ENCODE assay signal across 1 cellular context in the genomic region with DNA sequence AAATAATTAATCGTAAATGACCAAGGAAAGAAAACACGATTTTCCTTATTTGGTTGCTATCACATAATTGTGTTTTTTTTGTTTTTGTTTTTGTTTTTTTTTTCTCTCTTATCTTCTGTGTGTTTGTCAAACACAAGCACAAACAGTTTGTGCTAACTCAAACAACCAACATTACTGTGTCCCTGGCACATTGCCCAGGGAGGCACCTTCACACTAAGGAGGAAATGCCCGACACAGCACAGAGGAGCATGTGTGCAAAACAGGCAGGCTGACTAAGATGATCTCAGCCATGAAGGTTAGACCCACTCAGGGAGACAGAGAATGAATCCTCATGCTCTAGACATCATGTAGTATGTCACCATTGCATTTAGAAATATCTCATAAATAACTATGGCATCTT.
A peak's percentile ranks its signal among the peaks of the same experiment; 100 is the strongest.
TF ChIP-seq lines count a peak whose summit lies in the region.

No MANE protein-coding gene starts in this region.

TF ChIP-seq in HepG2, 621 proteins besides CTCF, POLR2A, EP300 and RAD21 (continued from another document and continues in another):
- TF ChIP-seq, protein P1, sequence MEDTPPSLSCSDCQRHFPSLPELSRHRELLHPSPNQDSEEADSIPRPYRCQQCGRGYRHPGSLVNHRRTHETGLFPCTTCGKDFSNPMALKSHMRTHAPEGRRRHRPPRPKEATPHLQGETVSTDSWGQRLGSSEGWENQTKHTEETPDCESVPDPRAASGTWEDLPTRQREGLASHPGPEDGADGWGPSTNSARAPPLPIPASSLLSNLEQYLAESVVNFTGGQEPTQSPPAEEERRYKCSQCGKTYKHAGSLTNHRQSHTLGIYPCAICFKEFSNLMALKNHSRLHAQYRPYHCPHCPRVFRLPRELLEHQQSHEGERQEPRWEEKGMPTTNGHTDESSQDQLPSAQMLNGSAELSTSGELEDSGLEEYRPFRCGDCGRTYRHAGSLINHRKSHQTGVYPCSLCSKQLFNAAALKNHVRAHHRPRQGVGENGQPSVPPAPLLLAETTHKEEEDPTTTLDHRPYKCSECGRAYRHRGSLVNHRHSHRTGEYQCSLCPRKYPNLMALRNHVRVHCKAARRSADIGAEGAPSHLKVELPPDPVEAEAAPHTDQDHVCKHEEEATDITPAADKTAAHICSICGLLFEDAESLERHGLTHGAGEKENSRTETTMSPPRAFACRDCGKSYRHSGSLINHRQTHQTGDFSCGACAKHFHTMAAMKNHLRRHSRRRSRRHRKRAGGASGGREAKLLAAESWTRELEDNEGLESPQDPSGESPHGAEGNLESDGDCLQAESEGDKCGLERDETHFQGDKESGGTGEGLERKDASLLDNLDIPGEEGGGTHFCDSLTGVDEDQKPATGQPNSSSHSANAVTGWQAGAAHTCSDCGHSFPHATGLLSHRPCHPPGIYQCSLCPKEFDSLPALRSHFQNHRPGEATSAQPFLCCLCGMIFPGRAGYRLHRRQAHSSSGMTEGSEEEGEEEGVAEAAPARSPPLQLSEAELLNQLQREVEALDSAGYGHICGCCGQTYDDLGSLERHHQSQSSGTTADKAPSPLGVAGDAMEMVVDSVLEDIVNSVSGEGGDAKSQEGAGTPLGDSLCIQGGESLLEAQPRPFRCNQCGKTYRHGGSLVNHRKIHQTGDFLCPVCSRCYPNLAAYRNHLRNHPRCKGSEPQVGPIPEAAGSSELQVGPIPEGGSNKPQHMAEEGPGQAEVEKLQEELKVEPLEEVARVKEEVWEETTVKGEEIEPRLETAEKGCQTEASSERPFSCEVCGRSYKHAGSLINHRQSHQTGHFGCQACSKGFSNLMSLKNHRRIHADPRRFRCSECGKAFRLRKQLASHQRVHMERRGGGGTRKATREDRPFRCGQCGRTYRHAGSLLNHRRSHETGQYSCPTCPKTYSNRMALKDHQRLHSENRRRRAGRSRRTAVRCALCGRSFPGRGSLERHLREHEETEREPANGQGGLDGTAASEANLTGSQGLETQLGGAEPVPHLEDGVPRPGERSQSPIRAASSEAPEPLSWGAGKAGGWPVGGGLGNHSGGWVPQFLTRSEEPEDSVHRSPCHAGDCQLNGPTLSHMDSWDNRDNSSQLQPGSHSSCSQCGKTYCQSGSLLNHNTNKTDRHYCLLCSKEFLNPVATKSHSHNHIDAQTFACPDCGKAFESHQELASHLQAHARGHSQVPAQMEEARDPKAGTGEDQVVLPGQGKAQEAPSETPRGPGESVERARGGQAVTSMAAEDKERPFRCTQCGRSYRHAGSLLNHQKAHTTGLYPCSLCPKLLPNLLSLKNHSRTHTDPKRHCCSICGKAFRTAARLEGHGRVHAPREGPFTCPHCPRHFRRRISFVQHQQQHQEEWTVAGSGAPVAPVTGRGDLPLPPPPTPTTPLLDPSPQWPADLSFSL (CRISPR knock-in tag; IDR thresholded peaks at IDR 0.05): no peak
- TF ChIP-seq ZNF138 (CRISPR knock-in tag; IDR thresholded peaks at IDR 0.05; ENCODE audit: low read depth): no peak
- TF ChIP-seq MAZ (IDR thresholded peaks at IDR 0.05; ENCODE audit: borderline replicate concordance, low read depth, low read length): no peak
- no peak for TF ChIP-seq MAZ (CRISPR knock-in tag; IDR thresholded peaks at IDR 0.05; ENCODE audit: low read depth)
- TF ChIP-seq, protein P2, sequence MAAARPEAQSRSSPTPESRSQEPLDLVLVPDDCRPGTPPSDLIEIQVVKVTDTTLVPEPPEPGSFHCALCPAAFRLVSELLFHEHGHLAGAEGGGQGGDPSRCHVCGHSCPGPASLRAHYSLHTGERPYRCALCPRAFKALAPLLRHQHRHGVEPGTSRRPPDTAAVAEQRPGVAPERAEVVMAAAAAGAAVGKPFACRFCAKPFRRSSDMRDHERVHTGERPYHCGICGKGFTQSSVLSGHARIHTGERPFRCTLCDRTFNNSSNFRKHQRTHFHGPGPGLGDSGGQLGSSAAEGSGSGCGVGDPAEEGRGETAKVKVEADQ (CRISPR knock-in tag; IDR thresholded peaks at IDR 0.05; ENCODE audit: borderline replicate concordance): no peak
- TF ChIP-seq HNRNPUL1 (IDR thresholded peaks at IDR 0.05; ENCODE audit: low read depth, low read length): no peak
- no peak for TF ChIP-seq PLRG1 (conservative IDR thresholded peaks at IDR 0.05)
- TF ChIP-seq, protein P3, sequence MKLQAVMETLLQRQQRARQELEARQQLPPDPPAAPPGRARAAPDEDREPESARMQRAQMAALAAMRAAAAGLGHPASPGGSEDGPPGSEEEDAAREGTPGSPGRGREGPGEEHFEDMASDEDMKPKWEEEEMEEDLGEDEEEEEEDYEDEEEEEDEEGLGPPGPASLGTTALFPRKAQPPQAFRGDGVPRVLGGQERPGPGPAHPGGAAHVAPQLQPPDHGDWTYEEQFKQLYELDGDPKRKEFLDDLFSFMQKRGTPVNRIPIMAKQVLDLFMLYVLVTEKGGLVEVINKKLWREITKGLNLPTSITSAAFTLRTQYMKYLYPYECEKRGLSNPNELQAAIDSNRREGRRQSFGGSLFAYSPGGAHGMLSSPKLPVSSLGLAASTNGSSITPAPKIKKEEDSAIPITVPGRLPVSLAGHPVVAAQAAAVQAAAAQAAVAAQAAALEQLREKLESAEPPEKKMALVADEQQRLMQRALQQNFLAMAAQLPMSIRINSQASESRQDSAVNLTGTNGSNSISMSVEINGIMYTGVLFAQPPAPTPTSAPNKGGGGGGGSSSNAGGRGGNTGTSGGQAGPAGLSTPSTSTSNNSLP (IDR thresholded peaks at IDR 0.05; ENCODE audit: low read depth, low read length): no peak
- TF ChIP-seq, protein P4, sequence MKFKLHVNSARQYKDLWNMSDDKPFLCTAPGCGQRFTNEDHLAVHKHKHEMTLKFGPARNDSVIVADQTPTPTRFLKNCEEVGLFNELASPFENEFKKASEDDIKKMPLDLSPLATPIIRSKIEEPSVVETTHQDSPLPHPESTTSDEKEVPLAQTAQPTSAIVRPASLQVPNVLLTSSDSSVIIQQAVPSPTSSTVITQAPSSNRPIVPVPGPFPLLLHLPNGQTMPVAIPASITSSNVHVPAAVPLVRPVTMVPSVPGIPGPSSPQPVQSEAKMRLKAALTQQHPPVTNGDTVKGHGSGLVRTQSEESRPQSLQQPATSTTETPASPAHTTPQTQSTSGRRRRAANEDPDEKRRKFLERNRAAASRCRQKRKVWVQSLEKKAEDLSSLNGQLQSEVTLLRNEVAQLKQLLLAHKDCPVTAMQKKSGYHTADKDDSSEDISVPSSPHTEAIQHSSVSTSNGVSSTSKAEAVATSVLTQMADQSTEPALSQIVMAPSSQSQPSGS (CRISPR knock-in tag; IDR thresholded peaks at IDR 0.05): no peak
- TF ChIP-seq RBM39 (IDR thresholded peaks at IDR 0.05; ENCODE audit: low read depth, low read length, poor library complexity, severe bottlenecking): no peak
- TF ChIP-seq ZNF232 (CRISPR knock-in tag; IDR thresholded peaks at IDR 0.05; ENCODE audit: borderline replicate concordance): no peak
- no peak for TF ChIP-seq RORA (CRISPR knock-in tag; IDR thresholded peaks at IDR 0.05)
- no peak for TF ChIP-seq RELA (CRISPR knock-in tag; IDR thresholded peaks at IDR 0.05)
- no peak for TF ChIP-seq RFXANK (CRISPR knock-in tag; IDR thresholded peaks at IDR 0.05)
- TF ChIP-seq, protein P5, sequence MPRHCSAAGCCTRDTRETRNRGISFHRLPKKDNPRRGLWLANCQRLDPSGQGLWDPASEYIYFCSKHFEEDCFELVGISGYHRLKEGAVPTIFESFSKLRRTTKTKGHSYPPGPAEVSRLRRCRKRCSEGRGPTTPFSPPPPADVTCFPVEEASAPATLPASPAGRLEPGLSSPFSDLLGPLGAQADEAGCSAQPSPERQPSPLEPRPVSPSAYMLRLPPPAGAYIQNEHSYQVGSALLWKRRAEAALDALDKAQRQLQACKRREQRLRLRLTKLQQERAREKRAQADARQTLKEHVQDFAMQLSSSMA (CRISPR knock-in tag; IDR thresholded peaks at IDR 0.05): no peak
- TF ChIP-seq MATR3 (CRISPR knock-in tag; IDR thresholded peaks at IDR 0.05): no peak
- TF ChIP-seq SALL1 (CRISPR knock-in tag; IDR thresholded peaks at IDR 0.05): peak; percentile 43; the same call in 1 of the 2 replicates
- TF ChIP-seq ZNF34 (CRISPR knock-in tag; IDR thresholded peaks at IDR 0.05; ENCODE audit: borderline replicate concordance): no peak
- TF ChIP-seq SOX6 (IDR thresholded peaks at IDR 0.05): no peak
- peak; percentile 32; the same call in 1 of the 2 replicates for TF ChIP-seq SOX6 (CRISPR knock-in tag; IDR thresholded peaks at IDR 0.05)
- no peak for TF ChIP-seq MIXL1 (CRISPR knock-in tag; IDR thresholded peaks at IDR 0.05)
- TF ChIP-seq MAFF (IDR thresholded peaks at IDR 0.05; ENCODE audit: low read depth, low read length): peak; percentile 35; the same call in 1 of the 2 replicates
- TF ChIP-seq STAG1 (CRISPR knock-in tag; IDR thresholded peaks at IDR 0.05): no peak
- no peak for TF ChIP-seq KLF6 (CRISPR knock-in tag; IDR thresholded peaks at IDR 0.05)
- TF ChIP-seq SOX5 (CRISPR knock-in tag; IDR thresholded peaks at IDR 0.05; ENCODE audit: borderline replicate concordance): peak; percentile 49; the same call in 1 of the 2 replicates
- TF ChIP-seq ZNF777 (CRISPR knock-in tag; IDR thresholded peaks at IDR 0.05): no peak
- TF ChIP-seq ZNF709 (CRISPR knock-in tag; IDR thresholded peaks at IDR 0.05): no peak
- TF ChIP-seq, protein P6, sequence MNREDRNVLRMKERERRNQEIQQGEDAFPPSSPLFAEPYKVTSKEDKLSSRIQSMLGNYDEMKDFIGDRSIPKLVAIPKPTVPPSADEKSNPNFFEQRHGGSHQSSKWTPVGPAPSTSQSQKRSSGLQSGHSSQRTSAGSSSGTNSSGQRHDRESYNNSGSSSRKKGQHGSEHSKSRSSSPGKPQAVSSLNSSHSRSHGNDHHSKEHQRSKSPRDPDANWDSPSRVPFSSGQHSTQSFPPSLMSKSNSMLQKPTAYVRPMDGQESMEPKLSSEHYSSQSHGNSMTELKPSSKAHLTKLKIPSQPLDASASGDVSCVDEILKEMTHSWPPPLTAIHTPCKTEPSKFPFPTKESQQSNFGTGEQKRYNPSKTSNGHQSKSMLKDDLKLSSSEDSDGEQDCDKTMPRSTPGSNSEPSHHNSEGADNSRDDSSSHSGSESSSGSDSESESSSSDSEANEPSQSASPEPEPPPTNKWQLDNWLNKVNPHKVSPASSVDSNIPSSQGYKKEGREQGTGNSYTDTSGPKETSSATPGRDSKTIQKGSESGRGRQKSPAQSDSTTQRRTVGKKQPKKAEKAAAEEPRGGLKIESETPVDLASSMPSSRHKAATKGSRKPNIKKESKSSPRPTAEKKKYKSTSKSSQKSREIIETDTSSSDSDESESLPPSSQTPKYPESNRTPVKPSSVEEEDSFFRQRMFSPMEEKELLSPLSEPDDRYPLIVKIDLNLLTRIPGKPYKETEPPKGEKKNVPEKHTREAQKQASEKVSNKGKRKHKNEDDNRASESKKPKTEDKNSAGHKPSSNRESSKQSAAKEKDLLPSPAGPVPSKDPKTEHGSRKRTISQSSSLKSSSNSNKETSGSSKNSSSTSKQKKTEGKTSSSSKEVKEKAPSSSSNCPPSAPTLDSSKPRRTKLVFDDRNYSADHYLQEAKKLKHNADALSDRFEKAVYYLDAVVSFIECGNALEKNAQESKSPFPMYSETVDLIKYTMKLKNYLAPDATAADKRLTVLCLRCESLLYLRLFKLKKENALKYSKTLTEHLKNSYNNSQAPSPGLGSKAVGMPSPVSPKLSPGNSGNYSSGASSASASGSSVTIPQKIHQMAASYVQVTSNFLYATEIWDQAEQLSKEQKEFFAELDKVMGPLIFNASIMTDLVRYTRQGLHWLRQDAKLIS (CRISPR knock-in tag; IDR thresholded peaks at IDR 0.05): no peak
- no peak for TF ChIP-seq ZNF530 (CRISPR knock-in tag; IDR thresholded peaks at IDR 0.05; ENCODE audit: low read depth)
- TF ChIP-seq POGZ (CRISPR knock-in tag; IDR thresholded peaks at IDR 0.05): peak; percentile 62
- TF ChIP-seq, protein P7, sequence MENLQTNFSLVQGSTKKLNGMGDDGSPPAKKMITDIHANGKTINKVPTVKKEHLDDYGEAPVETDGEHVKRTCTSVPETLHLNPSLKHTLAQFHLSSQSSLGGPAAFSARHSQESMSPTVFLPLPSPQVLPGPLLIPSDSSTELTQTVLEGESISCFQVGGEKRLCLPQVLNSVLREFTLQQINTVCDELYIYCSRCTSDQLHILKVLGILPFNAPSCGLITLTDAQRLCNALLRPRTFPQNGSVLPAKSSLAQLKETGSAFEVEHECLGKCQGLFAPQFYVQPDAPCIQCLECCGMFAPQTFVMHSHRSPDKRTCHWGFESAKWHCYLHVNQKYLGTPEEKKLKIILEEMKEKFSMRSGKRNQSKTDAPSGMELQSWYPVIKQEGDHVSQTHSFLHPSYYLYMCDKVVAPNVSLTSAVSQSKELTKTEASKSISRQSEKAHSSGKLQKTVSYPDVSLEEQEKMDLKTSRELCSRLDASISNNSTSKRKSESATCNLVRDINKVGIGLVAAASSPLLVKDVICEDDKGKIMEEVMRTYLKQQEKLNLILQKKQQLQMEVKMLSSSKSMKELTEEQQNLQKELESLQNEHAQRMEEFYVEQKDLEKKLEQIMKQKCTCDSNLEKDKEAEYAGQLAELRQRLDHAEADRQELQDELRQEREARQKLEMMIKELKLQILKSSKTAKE (CRISPR knock-in tag; IDR thresholded peaks at IDR 0.05; ENCODE audit: borderline replicate concordance): no peak
- no peak for TF ChIP-seq ZNF75D (CRISPR knock-in tag; IDR thresholded peaks at IDR 0.05; ENCODE audit: borderline replicate concordance)
- TF ChIP-seq RXRA (CRISPR knock-in tag; IDR thresholded peaks at IDR 0.05): no peak
- TF ChIP-seq PCBP1 (IDR thresholded peaks at IDR 0.05; ENCODE audit: borderline replicate concordance, low read depth, low read length): no peak
- TF ChIP-seq BRD4 (CRISPR knock-in tag; IDR thresholded peaks at IDR 0.05): no peak
- no peak for TF ChIP-seq TOE1 (CRISPR knock-in tag; IDR thresholded peaks at IDR 0.05)
- no peak for TF ChIP-seq CC2D1A (CRISPR knock-in tag; IDR thresholded peaks at IDR 0.05)
- TF ChIP-seq, protein P8, sequence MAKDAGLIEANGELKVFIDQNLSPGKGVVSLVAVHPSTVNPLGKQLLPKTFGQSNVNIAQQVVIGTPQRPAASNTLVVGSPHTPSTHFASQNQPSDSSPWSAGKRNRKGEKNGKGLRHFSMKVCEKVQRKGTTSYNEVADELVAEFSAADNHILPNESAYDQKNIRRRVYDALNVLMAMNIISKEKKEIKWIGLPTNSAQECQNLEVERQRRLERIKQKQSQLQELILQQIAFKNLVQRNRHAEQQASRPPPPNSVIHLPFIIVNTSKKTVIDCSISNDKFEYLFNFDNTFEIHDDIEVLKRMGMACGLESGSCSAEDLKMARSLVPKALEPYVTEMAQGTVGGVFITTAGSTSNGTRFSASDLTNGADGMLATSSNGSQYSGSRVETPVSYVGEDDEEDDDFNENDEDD (CRISPR knock-in tag; IDR thresholded peaks at IDR 0.05; ENCODE audit: borderline replicate concordance): no peak
- peak; percentile 39; the same call in 1 of the 2 replicates for TF ChIP-seq NFIC (IDR thresholded peaks at IDR 0.05; ENCODE audit: low read length)
- TF ChIP-seq ZNF451 (CRISPR knock-in tag; IDR thresholded peaks at IDR 0.05): no peak
- TF ChIP-seq HMG20B (CRISPR knock-in tag; conservative IDR thresholded peaks at IDR 0.05): no peak
- no peak for TF ChIP-seq BHLHE40 (IDR thresholded peaks at IDR 0.05; ENCODE audit: low read length)
- TF ChIP-seq, protein P9, sequence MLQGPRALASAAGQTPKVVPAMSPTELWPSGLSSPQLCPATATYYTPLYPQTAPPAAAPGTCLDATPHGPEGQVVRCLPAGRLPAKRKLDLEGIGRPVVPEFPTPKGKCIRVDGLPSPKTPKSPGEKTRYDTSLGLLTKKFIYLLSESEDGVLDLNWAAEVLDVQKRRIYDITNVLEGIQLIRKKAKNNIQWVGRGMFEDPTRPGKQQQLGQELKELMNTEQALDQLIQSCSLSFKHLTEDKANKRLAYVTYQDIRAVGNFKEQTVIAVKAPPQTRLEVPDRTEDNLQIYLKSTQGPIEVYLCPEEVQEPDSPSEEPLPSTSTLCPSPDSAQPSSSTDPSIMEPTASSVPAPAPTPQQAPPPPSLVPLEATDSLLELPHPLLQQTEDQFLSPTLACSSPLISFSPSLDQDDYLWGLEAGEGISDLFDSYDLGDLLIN (CRISPR knock-in tag; IDR thresholded peaks at IDR 0.05; ENCODE audit: borderline replicate concordance): no peak
- TF ChIP-seq DR1 (CRISPR knock-in tag; IDR thresholded peaks at IDR 0.05): no peak
- TF ChIP-seq ZFP36 (IDR thresholded peaks at IDR 0.05; ENCODE audit: borderline replicate concordance, low read depth, low read length, partially characterized antibody): no peak
- no peak for TF ChIP-seq SNAI1 (CRISPR knock-in tag; IDR thresholded peaks at IDR 0.05; ENCODE audit: borderline replicate concordance)
